30 cellular contexts compared by ENCODE assay signal in genomic region chrX:9368262-9368661, GRCh38.
"Had no signal": no experiment of that assay in that cellular context is flagged by ENCODE, and none has a peak within 500 bp of the region (broad histone marks: within the 10 kb centered on the region; RNA-seq: fewer than 3 reads in every experiment).

No MANE protein-coding gene starts in this region.

- H3K9me3 ChIP-seq: body of pancreas had no signal

- DNase-seq: activated B cell treated with CpG ODN at 0.5 μM for 24 hours; activated CD4-positive, alpha-beta memory T cell treated with anti-CD3 and anti-CD28 coated beads for 36 hours; activated CD4-positive, alpha-beta T cell treated with anti-CD3 and anti-CD28 coated beads for 36 hours; activated CD4-positive, alpha-beta T cell treated with anti-CD3 and anti-CD28 coated beads, Interleukin-2, amount 10 ng/mL, durations not matched to agents 24 days and 14 days; activated CD4-positive, CD25-positive, alpha-beta regulatory T cell treated with anti-CD3 and anti-CD28 coated beads, Interleukin-2, amount 50 U/mL, for 72 hours; activated CD8-positive, alpha-beta memory T cell treated with anti-CD3 and anti-CD28 coated beads, Interleukin-2, amount 10 ng/mL, durations not matched to agents 7 days and 5 days; activated CD8-positive, alpha-beta memory T cell treated with anti-CD3 and anti-CD28 coated beads, Interleukin-2, amount 50 U/mL, for 4 hours; activated CD8-positive, alpha-beta T cell treated with anti-CD3 and anti-CD28 coated beads, Interleukin-2, amount 10 ng/mL, durations not matched to agents 7 days and 5 days; activated effector memory CD4-positive, alpha-beta T cell treated with Interleukin-2 at 50 U/mL for 16 hours; activated gamma-delta T cell treated with Interleukin-2 at 50 U/mL for 16 hours; activated naive CD4-positive, alpha-beta T cell treated with anti-CD3 and anti-CD28 coated beads, Interleukin-2, amount 50 U/mL, for 16 hours; activated naive CD4-positive, alpha-beta T cell treated with Interleukin-2 at 50 U/mL for 16 hours; activated T-cell treated with anti-CD3 and anti-CD28 coated beads, Interleukin-2, amount 50 U/mL, for 1 hour; amniotic stem cell; anterior cingulate cortex; body of pancreas; caudate nucleus; cortex of kidney; dermis blood vessel endothelial cell; effector CD8-positive, alpha-beta T cell; foreskin fibroblast; head of caudate nucleus; T-helper 1 cell; T-helper 17 cell; T1000; WERI-Rb-1 had no signal

- FAIRE-seq: endometrium, frontal cortex had no signal

- H3K27me3 ChIP-seq: body of pancreas had no signal

- H3K4me3 ChIP-seq: body of pancreas had no signal

- H3K27ac ChIP-seq: body of pancreas, WERI-Rb-1 had no signal

- H3K36me3 ChIP-seq: WERI-Rb-1 had no signal

- H3K4me1 ChIP-seq: body of pancreas had no signal

- ATAC-seq: activated CD4-positive, alpha-beta T cell treated with anti-CD3 and anti-CD28 coated beads for 36 hours; activated CD8-positive, alpha-beta memory T cell treated with anti-CD3 and anti-CD28 coated beads, Interleukin-2, amount 10 ng/mL, durations not matched to agents 7 days and 5 days; activated CD8-positive, alpha-beta T cell treated with anti-CD3 and anti-CD28 coated beads, Interleukin-2, amount 10 ng/mL, durations not matched to agents 7 days and 5 days; activated T-helper 17 cell treated with anti-CD3 and anti-CD28 coated beads, Interleukin-2, amount 50 U/mL, for 72 hours; body of pancreas; esophagus mucosa; T-helper 17 cell had no signal
